In the genomic region with DNA sequence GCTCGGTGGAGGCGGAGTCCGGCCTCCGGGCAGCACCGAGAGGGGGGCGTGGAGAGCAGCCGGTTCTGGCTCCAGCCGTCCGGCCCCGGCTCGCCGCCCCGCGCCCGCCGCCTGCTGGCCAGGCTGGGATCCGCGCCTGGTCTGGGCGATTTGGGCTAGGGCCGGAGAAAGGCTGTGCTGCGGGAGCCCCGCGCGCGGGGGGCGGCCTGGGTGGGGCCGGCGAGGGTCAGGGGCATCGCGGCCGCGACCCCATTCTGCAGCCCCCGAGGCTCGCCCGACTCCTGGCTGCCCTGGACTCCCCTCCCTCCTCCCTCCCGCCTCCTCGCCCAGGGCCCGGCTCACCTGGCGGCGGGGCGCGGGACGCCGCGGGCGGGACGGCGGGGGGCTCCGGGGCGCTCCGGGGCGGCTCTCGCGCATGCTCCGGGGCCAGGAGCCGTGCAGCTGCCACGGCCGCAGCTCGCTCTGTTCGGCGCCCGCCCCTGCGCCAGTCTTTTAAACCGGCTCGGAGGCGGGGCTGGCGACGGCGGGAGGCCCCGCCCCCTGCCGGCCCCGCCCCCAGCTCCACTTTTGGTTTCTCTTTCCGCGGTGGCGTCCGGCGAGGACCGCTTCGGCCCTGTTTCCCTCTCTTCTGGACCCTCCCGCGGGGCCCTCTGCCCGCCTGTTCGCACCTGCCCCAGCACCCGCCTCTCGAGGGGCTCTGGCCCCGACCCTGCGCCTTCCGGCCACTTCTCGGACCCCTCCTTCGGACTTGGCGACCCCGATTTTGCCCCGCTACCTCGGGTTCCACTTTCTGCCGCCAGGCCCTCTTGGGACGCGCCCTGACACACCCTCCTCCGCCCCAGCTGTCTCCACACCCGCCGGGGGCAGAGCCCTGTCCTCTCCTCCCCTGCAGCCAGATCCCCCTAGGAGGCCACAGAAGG, we compare ENCODE assay signal across 8 cellular contexts. TPM values are rescaled to one million over a fixed set of nuclear protein-coding genes. Genes with fewer than 3 reads are reported as not detected.
DNase-seq lines count a peak whose midpoint lies in the region; ATAC-seq and TF ChIP-seq lines count a peak whose summit lies in the region.

A gene with protein sequence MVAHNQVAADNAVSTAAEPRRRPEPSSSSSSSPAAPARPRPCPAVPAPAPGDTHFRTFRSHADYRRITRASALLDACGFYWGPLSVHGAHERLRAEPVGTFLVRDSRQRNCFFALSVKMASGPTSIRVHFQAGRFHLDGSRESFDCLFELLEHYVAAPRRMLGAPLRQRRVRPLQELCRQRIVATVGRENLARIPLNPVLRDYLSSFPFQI (minus strand): TSS at position 468 of the 920 bp plus-strand sequence. CDS start 726 bp downstream, outside the sequence.

- H3K79me2 ChIP-seq in HCT116 (ENCODE audit: insufficient read depth, low read length) (no peaks in the 10 kb centered on the region), MM.1S (ENCODE audit: low read length) (peaks cover 4% of the 10 kb centered on the region), parathyroid adenoma (no peaks in the 10 kb centered on the region)

- no peaks in the 10 kb centered on the region for H3K27me3 Mint-ChIP-seq in activated naive CD8-positive, alpha-beta T cell

- intact Hi-C loops in HCT116 (cut with micrococcal nuclease) (loop anchor here (2.0 to 5.0 kb wide), 4 partner anchors 101 to 556 kb away; no protein-coding TSS in a partner anchor), Right ventricle myocardium superior (cut with DNase I) (loop anchor here (2.0 to 5.0 kb wide), 3 partner anchors 101 to 291 kb away; no protein-coding TSS in a partner anchor), thyroid gland (cut with DNase I) (loop anchor here (2.0 to 5.0 kb wide), 2 partner anchors 91 to 285 kb away; partner anchors contain the start of gene RMI2)

- H3K4me1 Mint-ChIP-seq in activated naive CD8-positive, alpha-beta T cell (ENCODE audit: low read depth) = peaks cover 57% of the 10 kb centered on the region

- no peaks in the 10 kb centered on the region for H4K20me1 ChIP-seq in HCT116 (ENCODE audit: insufficient read depth)
- H4K20me1 ChIP-seq in MM.1S (ENCODE audit: insufficient read depth, low read length) = no peaks in the 10 kb centered on the region

- peak within 1 kb of the TSS; percentile 96 for H3K27ac Mint-ChIP-seq in activated naive CD8-positive, alpha-beta T cell

- H3K4me2 ChIP-seq in HCT116 (ENCODE audit: low read length) (peak within 1 kb of the TSS; percentile 96), MM.1S (ENCODE audit: low read depth, low read length) (peak within 1 kb of the TSS; percentile 99), parathyroid adenoma (ENCODE audit: low read length) (peak within 1 kb of the TSS; percentile 98)

- H3K9ac ChIP-seq in HCT116 (ENCODE audit: low read length) = peak within 1 kb of the TSS; percentile 72
- peak within 1 kb of the TSS; percentile 95 for H3K9ac ChIP-seq in MM.1S (ENCODE audit: low read length)
- H3K9ac ChIP-seq in parathyroid adenoma = peak within 1 kb of the TSS; percentile 12

- H3F3A ChIP-seq in MM.1S (ENCODE audit: insufficient read depth, low read length) = peaks cover 34% of the 10 kb centered on the region

- CTCF ChIA-PET in HCT116 (lab: Charles Lee) = interaction anchor here (0.5 to 3.0 kb wide), 28 partner anchors 10 to 338 kb away, joined by 3 to 55 read pairs (median 4); partner anchors contain the start of gene DEXI

- peak within 1 kb of the TSS; percentile 93 for H3K4me3 Mint-ChIP-seq in activated naive CD8-positive, alpha-beta T cell

- TF ChIP-seq POLR2A in HCT116 (IDR thresholded peaks at IDR 0.05; ENCODE audit: borderline replicate concordance, extremely low read depth, insufficient read depth, insufficient read length) (peak; percentile 92), thyroid gland (IDR thresholded peaks at IDR 0.05) (peak; percentile 76 to 98)

- H3K36me3 ChIP-seq in HCT116 (ENCODE audit: control insufficient read depth in 1 of 2, insufficient read depth in 2 of 2, low read length in 2 of 2) (no peaks in the 10 kb centered on the region), MM.1S (replicated peaks; ENCODE audit: insufficient read depth, low read length) (no peaks in the 10 kb centered on the region), parathyroid adenoma (ENCODE audit: control insufficient read depth, insufficient read depth, low read length) (no peaks in the 10 kb centered on the region), thyroid gland (no peaks in the 10 kb centered on the region)

- peak within 1 kb of the TSS; percentile 85 for H3K27ac ChIP-seq in HCT116 (ENCODE audit: low read depth, low read length)
- H3K27ac ChIP-seq in MM.1S (ENCODE audit: low read length) = peak within 1 kb of the TSS; percentile 90
- H3K27ac ChIP-seq in parathyroid adenoma = peak within 1 kb of the TSS; percentile 86
- peak within 1 kb of the TSS; percentile 98 to 99 (median 98) for H3K27ac ChIP-seq in thyroid gland

- peak; percentile 90 for TF ChIP-seq RAD21 in HCT116 (IDR thresholded peaks at IDR 0.05; ENCODE audit: low read depth)

- no peaks in the 10 kb centered on the region for H3K9me3 ChIP-seq in HCT116 (ENCODE audit: control insufficient read depth in 1 of 2, insufficient read depth in 1 of 2, low read depth in 1 of 2, low read length in 2 of 2)
- H3K9me3 ChIP-seq in MM.1S (replicated peaks; ENCODE audit: insufficient read depth, low read length) = no peaks in the 10 kb centered on the region
- H3K9me3 ChIP-seq in parathyroid adenoma (ENCODE audit: control insufficient read depth, low read length) = no peaks in the 10 kb centered on the region
- H3K9me3 ChIP-seq in thyroid gland = no peaks in the 10 kb centered on the region

- peak; percentile 79 for ATAC-seq in HCT116
- peak; percentile 81 for ATAC-seq in Right ventricle myocardium superior (ENCODE audit: poor library complexity)

- BruUV-seq in HCT116 (replicated peaks; lab: Mats Ljungman, UMichigan) = no TSS peak

- H3K36me3 Mint-ChIP-seq in activated naive CD8-positive, alpha-beta T cell = peaks cover 11% of the 10 kb centered on the region

- H3K9me2 ChIP-seq in HCT116 (ENCODE audit: insufficient read depth) (no peaks in the 10 kb centered on the region), MM.1S (replicated peaks; ENCODE audit: insufficient read depth, low read length) (no peaks in the 10 kb centered on the region)

- RAD21 ChIA-PET in HCT116 (lab: Charles Lee; ENCODE audit: low non-redundant PET in 1 of 2, low total read pairs in 2 of 2, uncharacterized antibody in 2 of 2, unreplicated experiment in 2 of 2) = interaction anchor here (0.6 to 2.4 kb wide), 14 partner anchors 100 to 292 kb away, joined by 3 to 19 read pairs (median 4); no protein-coding TSS in a partner anchor

- no peaks in the 10 kb centered on the region for H3K9me3 Mint-ChIP-seq in activated naive CD8-positive, alpha-beta T cell (ENCODE audit: low read depth)

- DNase-seq in HCT116 (ENCODE audit: low read depth, low spot score) (peak; percentile 47), MM.1S (peak; percentile 91), SKM-1 (lab: John Stamatoyannopoulos, UW; ENCODE audit: unreplicated experiment) (peak; percentile 58), Right ventricle myocardium superior (peak; percentile 90), thyroid gland (peak; percentile 84 to 85)

- WGBS in thyroid gland, 2 donors = 0 to 1% methylated on average over 21 to 50 of the region's 100 CpGs

- H3K4me1 ChIP-seq in HCT116 (ENCODE audit: control insufficient read depth in 1 of 2, insufficient read depth in 2 of 2, low read length in 2 of 2) (peaks cover 8 to 31% of the 10 kb centered on the region in 2 experiments; a peak in 3 of 4 replicates), MM.1S (ENCODE audit: low read length) (peaks cover 22% of the 10 kb centered on the region), parathyroid adenoma (peaks cover 3% of the 10 kb centered on the region), thyroid gland (peaks cover 18 to 36% of the 10 kb centered on the region in 2 donors)

- H3K27me3 ChIP-seq in HCT116 (ENCODE audit: insufficient read depth, low read length) (no peaks in the 10 kb centered on the region), MM.1S (replicated peaks; ENCODE audit: insufficient read depth, low read length) (no peaks in the 10 kb centered on the region), parathyroid adenoma (ENCODE audit: control insufficient read depth, insufficient read depth, low read length) (no peaks in the 10 kb centered on the region), thyroid gland (no peaks in the 10 kb centered on the region)

- H2AFZ ChIP-seq in HCT116 (ENCODE audit: low read depth, low read length, poor library complexity, severe bottlenecking) (peak within 1 kb of the TSS; percentile 78), MM.1S (ENCODE audit: low read length) (peak within 1 kb of the TSS; percentile 42), parathyroid adenoma (peak within 1 kb of the TSS; percentile 99)

- H3K4me3 ChIP-seq in GM08714 (ENCODE audit: low read length) (peak within 1 kb of the TSS; percentile 90), HCT116 (replicated peaks in 1 of 2; ENCODE audit: low read depth in 1 of 2, low read length in 2 of 2) (peak within 1 kb of the TSS; percentile 70 to 79), MM.1S (ENCODE audit: low read length) (peak within 1 kb of the TSS; percentile 87), parathyroid adenoma (ENCODE audit: low read depth, low read length) (peak within 1 kb of the TSS; percentile 91), thyroid gland (replicated peaks in 1 of 3) (peak within 1 kb of the TSS; percentile 83 to 88 (median 83))

- peak; percentile 75 to 82 (median 77) for TF ChIP-seq CTCF in HCT116 (IDR thresholded peaks at IDR 0.05 in 2 of 3, conservative IDR thresholded peaks at IDR 0.05 in 1 of 3; ENCODE audit: borderline replicate concordance in 1 of 3, insufficient read depth in 1 of 3, low read depth in 2 of 3, low read length in 2 of 3)
- peak; percentile 70 for TF ChIP-seq CTCF in MM.1S (IDR thresholded peaks at IDR 0.05; ENCODE audit: low read length)
- peak; percentile 92 for TF ChIP-seq CTCF in parathyroid adenoma (IDR thresholded peaks at IDR 0.05)
- peak; percentile 49 to 96 (median 96) for TF ChIP-seq CTCF in thyroid gland (IDR thresholded peaks at IDR 0.05)

- POLR2A ChIA-PET in HCT116 (lab: Charles Lee) = interaction anchor here (0.6 to 4.0 kb wide), 44 partner anchors 8 to 384 kb away, joined by 3 to 30 read pairs (median 5); partner anchors contain the start of genes DEXI, PRM3 and TNP2

TF ChIP-seq in HCT116, 20 proteins besides CTCF, POLR2A, EP300 and RAD21 (continues in another document):
- TF ChIP-seq MAX (IDR thresholded peaks at IDR 0.05) (peak; percentile 53; the same call in 1 of the 2 replicates), SP1 (IDR thresholded peaks at IDR 0.05; ENCODE audit: low read depth) (peak; percentile 39; the same call in 1 of the 2 replicates)

RNA-seq across cellular contexts. Expression of the gene that starts here (rescaled TPM):
- total RNA-seq in HCT116 (2021; ENCODE audit: unreplicated experiment) = 4.9 TPM
- polyA plus RNA-seq in HCT116 (2012) = 2.4 and 3.1 TPM in 2 replicates
- 3.7 TPM for total RNA-seq in Right ventricle myocardium superior
- 10 to 100 TPM in 1 of 4 donors, 1 to 10 TPM in 3; 2.4 to 11.3 (median 6.2) TPM for total RNA-seq in thyroid gland

Comparison
In these comparisons a context has a peak if more than half of its experiments do, and no peak if none do; other contexts are left out.
1. Peak in every context shown above with its lines: DNase-seq, ATAC-seq, H3K4me3 ChIP-seq and H3K27ac ChIP-seq.
2. H2AFZ ChIP-seq: peak in every context shown above with its lines; median percentile 99 in parathyroid adenoma; 78 in HCT116; 42 in MM.1S.
3. H3K9ac ChIP-seq: peak in every context shown above with its lines; median percentile 95 in MM.1S; 72 in HCT116; 12 in parathyroid adenoma.